ENCODE assay signal across 19 cellular contexts in the genomic region with DNA sequence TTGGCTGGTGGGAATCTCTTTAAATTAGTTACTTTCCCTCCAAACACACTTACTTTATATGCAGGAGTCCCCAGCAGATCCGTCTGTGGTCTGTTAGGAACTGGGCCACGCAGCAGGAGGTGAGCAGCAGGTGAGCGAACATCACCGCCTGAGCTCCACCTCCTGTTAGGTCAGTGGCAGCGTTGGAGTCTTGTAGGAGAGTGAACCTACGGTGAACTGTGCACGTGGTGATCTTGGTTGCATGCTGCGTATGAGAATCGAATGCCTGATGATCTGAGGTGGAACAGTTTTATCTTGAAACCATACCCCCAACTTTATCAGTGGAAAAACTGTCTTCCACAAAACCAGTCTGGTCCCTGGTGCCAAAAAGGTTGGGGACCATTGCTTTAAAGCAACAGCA. TPM values are rescaled to one million over a fixed set of nuclear protein-coding genes. Genes with fewer than 3 reads are reported as not detected.
DNase-seq lines count a peak whose midpoint lies in the region; ATAC-seq and TF ChIP-seq lines count a peak whose summit lies in the region.
"Had no signal": no experiment of that assay in that cellular context is flagged by ENCODE, and none has a peak within 500 bp of the region (broad histone marks: within the 10 kb centered on the region; RNA-seq: fewer than 3 reads in every experiment).

No MANE protein-coding gene starts in this region.

- no peak overlapping the region; the same call in 1 of the 2 replicates for H3K4ac ChIP-seq in IMR-90 (ENCODE audit: low read depth, low read length)

- ATAC-seq in IMR-90 (ENCODE audit: low read depth) (no peak), gastroesophageal sphincter (no peak), HG03571 (IDR thresholded peaks at IDR 0.05; ENCODE audit: unreplicated experiment) (no peak)
- ATAC-seq in stimulated activated naive CD8-positive, alpha-beta T cell treated with anti-CD3 and anti-CD28 coated beads, Interleukin-15, Interleukin-2, amounts not matched to agents 100 U/mL and 50 U/mL, for 24 hours, result no peak

- in situ Hi-C loops in IMR-90 (cut with MboI; ENCODE audit: low sequenced_read_pairs), result no loop called here

- no peak overlapping the region for H2BK20ac ChIP-seq in IMR-90 (ENCODE audit: low read depth, low read length)

- TF ChIP-seq POLR2A in IMR-90 (IDR thresholded peaks at IDR 0.05; ENCODE audit: low read depth, low read length), result no peak
- TF ChIP-seq POLR2A in gastroesophageal sphincter (IDR thresholded peaks at IDR 0.05), result no peak

- peak overlapping the region; percentile 34 for H2AK9ac ChIP-seq in IMR-90 (replicated peaks; ENCODE audit: low read depth, low read length, poor library complexity)

- no peak overlapping the region for H3K18ac ChIP-seq in IMR-90 (ENCODE audit: low read depth, low read length)

- POLR2A ChIA-PET in IMR-90 (lab: Charles Lee; ENCODE audit: unreplicated experiment), result no interaction called here

- H4K20me1 ChIP-seq in IMR-90 (ENCODE audit: insufficient read depth, low read length), result peaks cover 20% of the 10 kb centered on the region; the same call in 1 of the 2 replicates

- H2BK120ac ChIP-seq in IMR-90 (ENCODE audit: low read depth, low read length), result no peak overlapping the region

- TF ChIP-seq RAD21 in IMR-90 (IDR thresholded peaks at IDR 0.05; ENCODE audit: low read length), result no peak

- no peaks in the 10 kb centered on the region for H3K27me3 ChIP-seq in IMR-90 (ENCODE audit: control insufficient read depth, insufficient read depth, low read length)
- H3K27me3 ChIP-seq in gastroesophageal sphincter, result no peaks in the 10 kb centered on the region
- H3K27me3 ChIP-seq: SJSA1 had no signal

- no peaks in the 10 kb centered on the region for H3K9me3 Mint-ChIP-seq in progenitor cell of endocrine pancreas (ENCODE audit: low read depth)
- H3K9me3 Mint-ChIP-seq: IgD-negative memory B cell had no signal

- H3K4me3 Mint-ChIP-seq in progenitor cell of endocrine pancreas (ENCODE audit: low read depth), result no peak overlapping the region

- no peak for TF ChIP-seq EP300 in gastroesophageal sphincter (IDR thresholded peaks at IDR 0.05)

- DNase-seq in NCI-H2107 treated with DMSO at 0.1 percent for 48 hours (lab: John Stamatoyannopoulos, UW; ENCODE audit: unreplicated experiment), result peak; percentile 24
- no peak for DNase-seq in NCI-H2107 (lab: John Stamatoyannopoulos, UW)
- no peak for DNase-seq in IMR-90
- DNase-seq in progenitor cell of endocrine pancreas (ENCODE audit: low spot score, unreplicated experiment), result no peak
- DNase-seq in NOMO-1 treated with DMSO at 0.1 percent for 48 hours (lab: John Stamatoyannopoulos, UW; ENCODE audit: unreplicated experiment), result no peak
- DNase-seq in stimulated activated naive CD8-positive, alpha-beta T cell treated with anti-CD3 and anti-CD28 coated beads, Interleukin-15, Interleukin-2, amounts not matched to agents 100 U/mL and 50 U/mL, for 24 hours, result no peak
- DNase-seq: COR-L47; DMS53; HCEC 1CT; MV-4-11; NCI-H1694 treated with DMSO at 0.1 percent for 48 hours; NCI-H2171 treated with DMSO at 0.1 percent for 48 hours; NCI-H526 treated with DMSO at 0.1 percent for 48 hours; NK-92 treated with Interleukin-12 subunit alpha and Interleukin-12 subunit beta, amount 100 ng/mL, for 24 hours had no signal

- H3K36me3 ChIP-seq in IMR-90 (ENCODE audit: control insufficient read depth, insufficient read depth, low read length) (peaks cover 3% of the 10 kb centered on the region; the same call in 1 of the 2 replicates), gastroesophageal sphincter (no peaks in the 10 kb centered on the region)

- no peak overlapping the region for H3K4me3 ChIP-seq in IMR-90 (ENCODE audit: insufficient read depth, low read depth, low read length)
- H3K4me3 ChIP-seq in gastroesophageal sphincter, result no peak overlapping the region
- H3K4me3 ChIP-seq: BLaER1 treated with 17β-estradiol and CSF1 and Interleukin-3, amounts not matched to agents 10 nM and 100 nM; SJSA1 had no signal

- WGBS in IMR-90 (ENCODE audit: extremely low coverage in 2 of 2, insufficient read length in 1 of 2), 2 experiments, result no CpG with 5 or more reads among the region's 9 CpGs
- WGBS in gastroesophageal sphincter (ENCODE audit: low coverage in 1 of 2), 2 donors, result 73% methylated on average over 4 of the region's 9 CpGs; no CpG with 5 or more reads in 1 of the 2 donors

- no peaks in the 10 kb centered on the region for H3K27me3 Mint-ChIP-seq in progenitor cell of endocrine pancreas
- H3K27me3 Mint-ChIP-seq: IgD-negative memory B cell had no signal

- H4K8ac ChIP-seq in IMR-90 (ENCODE audit: low read depth in 2 of 2, low read length in 2 of 2), result peak overlapping the region in 1 of 2 experiments; percentile 21; a peak in 1 of 4 replicates

- dilution Hi-C loops in IMR-90 (cut with HindIII; ENCODE audit: low sequenced_read_pairs, unreplicated experiment), result no loop called here

- 0 out of 2 replicates have a peak overlapping the region, but pooled peaks have one; percentile 3 for H4K91ac ChIP-seq in IMR-90 (ENCODE audit: insufficient read depth, low read depth, low read length)

- peaks cover 6% of the 10 kb centered on the region for H3K4me1 ChIP-seq in IMR-90 (ENCODE audit: control insufficient read depth, insufficient read depth, low read length)
- H3K4me1 ChIP-seq in gastroesophageal sphincter, result peaks cover 0 to 82% (median 9%) of the 10 kb centered on the region in 3 donors

- no peak overlapping the region for H3K9ac ChIP-seq in IMR-90 (ENCODE audit: low read depth, low read length)
- H3K9ac ChIP-seq: BLaER1 treated with 17β-estradiol and CSF1 and Interleukin-3, amounts not matched to agents 10 nM and 100 nM had no signal

- H4K5ac ChIP-seq in IMR-90 (ENCODE audit: low read depth, low read length), result no peak overlapping the region

- no peak overlapping the region for H2BK5ac ChIP-seq in IMR-90 (ENCODE audit: low read depth, low read length, poor library complexity, severe bottlenecking)

- H2BK15ac ChIP-seq in IMR-90 (ENCODE audit: low read depth, low read length), result no peak overlapping the region

- H3K4me1 Mint-ChIP-seq in progenitor cell of endocrine pancreas (ENCODE audit: low read depth), result peaks cover 53% of the 10 kb centered on the region

- no peak overlapping the region for H2AFZ ChIP-seq in IMR-90 (replicated peaks; ENCODE audit: low read length, poor library complexity)

- no peaks in the 10 kb centered on the region for H3K9me3 ChIP-seq in IMR-90 (ENCODE audit: control insufficient read depth, insufficient read depth, low read length)
- no peaks in the 10 kb centered on the region for H3K9me3 ChIP-seq in gastroesophageal sphincter
- H3K9me3 ChIP-seq: BLaER1 treated with 17β-estradiol and CSF1 and Interleukin-3, amounts not matched to agents 10 nM and 100 nM had no signal

- peaks cover 24% of the 10 kb centered on the region for H3K9me1 ChIP-seq in IMR-90 (ENCODE audit: insufficient read depth, low read length)

- no peak overlapping the region for H3K4me2 ChIP-seq in IMR-90 (ENCODE audit: low read depth, low read length)
- H3K4me2 ChIP-seq: BLaER1 treated with 17β-estradiol and CSF1 and Interleukin-3, amounts not matched to agents 10 nM and 100 nM had no signal

- H3K23ac ChIP-seq in IMR-90 (ENCODE audit: low read depth, low read length), result no peak overlapping the region

- 0 out of 2 replicates have a peak overlapping the region, but pooled peaks have one; percentile 24 for H3K14ac ChIP-seq in IMR-90 (replicated peaks; ENCODE audit: low read depth, low read length)

- no peak overlapping the region for H3K56ac ChIP-seq in IMR-90 (ENCODE audit: extremely low read depth, insufficient read depth, low read length)

- intact Hi-C loops in IMR-90 (cut with micrococcal nuclease), result no loop called here

- no TSS peak for BruUV-seq in IMR-90 (replicated peaks; lab: Mats Ljungman, UMichigan)

- peak overlapping the region; percentile 85 for H3K27ac Mint-ChIP-seq in progenitor cell of endocrine pancreas

- TF ChIP-seq CTCF in IMR-90 (conservative IDR thresholded peaks at IDR 0.05; ENCODE audit: low read depth, low read length) (no peak), gastroesophageal sphincter (IDR thresholded peaks at IDR 0.05) (no peak), progenitor cell of endocrine pancreas (IDR thresholded peaks at IDR 0.05; ENCODE audit: unreplicated experiment) (no peak)

- CTCF ChIA-PET in IMR-90 (lab: Yijun Ruan, JAX), result interaction anchor here (0.6 to 1.5 kb wide), 3 partner anchors 14 to 862 kb away, joined by 3 to 5 read pairs (median 3); no protein-coding TSS in a partner anchor

- H2AK5ac ChIP-seq in IMR-90 (ENCODE audit: low read depth, low read length), result no peak overlapping the region

- peaks cover 36 to 77% of the 10 kb centered on the region in 2 experiments for H3K79me1 ChIP-seq in IMR-90 (ENCODE audit: low read depth in 1 of 2, low read length in 2 of 2)

- H3K36me3 Mint-ChIP-seq in progenitor cell of endocrine pancreas (ENCODE audit: insufficient read depth), result peaks cover 2% of the 10 kb centered on the region

- H3K27ac ChIP-seq in IMR-90 (ENCODE audit: insufficient read depth, low read length), result no peak overlapping the region
- H3K27ac ChIP-seq in gastroesophageal sphincter, result peak overlapping the region in 3 of 4 donors; percentile 39 to 49 (median 40)
- H3K27ac ChIP-seq: BLaER1 treated with 17β-estradiol and CSF1 and Interleukin-3, amounts not matched to agents 10 nM and 100 nM; SJSA1 had no signal

TF ChIP-seq in IMR-90, 13 proteins besides CTCF, POLR2A, EP300 and RAD21:
- no peak for TF ChIP-seq MXI1 (IDR thresholded peaks at IDR 0.05; ENCODE audit: borderline replicate concordance, low read depth, low read length)
- TF ChIP-seq CEBPB (IDR thresholded peaks at IDR 0.05; ENCODE audit: low read depth, low read length), result no peak
- no peak for TF ChIP-seq SMC3 (IDR thresholded peaks at IDR 0.05; ENCODE audit: low read depth, low read length)
- TF ChIP-seq RCOR1 (IDR thresholded peaks at IDR 0.05; ENCODE audit: insufficient replicate concordance, low read length), result no peak
- TF ChIP-seq BHLHE40 (IDR thresholded peaks at IDR 0.05; ENCODE audit: low read depth, low read length), result no peak
- TF ChIP-seq CHD1 (IDR thresholded peaks at IDR 0.05; ENCODE audit: low read depth, low read length), result no peak

RNA-seq across cellular contexts. Expression of gene SERPINB6, which starts 5.0 kb away (rescaled TPM):
- total RNA-seq in IMR-90 (2012; rRNA removed), result 37.1 and 60.3 TPM in 2 replicates
- polyA plus RNA-seq in IMR-90 (2012; rRNA removed), result 78.7 and 91.1 TPM in 2 replicates
- 74.7 and 123 TPM in 2 replicates for polyA plus RNA-seq in IMR-90 (2012; cell fraction: cytosol; rRNA removed)
- 93.6 and 162 TPM in 2 replicates for polyA plus RNA-seq in IMR-90 (2012; cell fraction: nucleus; rRNA removed; ENCODE audit: low replicate concordance)
- total RNA-seq in gastroesophageal sphincter, result 100 to 1,000 TPM; 130 to 154 (median 143) TPM
- 220 and 226 TPM in 2 replicates for total RNA-seq in progenitor cell of endocrine pancreas

RNA-seq across cellular contexts. Expression of gene NQO2, which starts 33.3 kb away (rescaled TPM):
- total RNA-seq in IMR-90 (2012; rRNA removed), result 59.4 and 72.1 TPM in 2 replicates
- polyA plus RNA-seq in IMR-90 (2012; rRNA removed), result 41.9 and 42.5 TPM in 2 replicates
- polyA plus RNA-seq in IMR-90 (2012; cell fraction: cytosol; rRNA removed), result 31.1 and 51.6 TPM in 2 replicates
- polyA plus RNA-seq in IMR-90 (2012; cell fraction: nucleus; rRNA removed; ENCODE audit: low replicate concordance), result 13.5 and 24.4 TPM in 2 replicates
- total RNA-seq in gastroesophageal sphincter, result 10 to 100 TPM; 15.8 to 32.8 (median 27.2) TPM
- total RNA-seq in progenitor cell of endocrine pancreas, result 41.3 and 45.8 TPM in 2 replicates
